ENCODE assay signal across 8 cellular contexts in the genomic region with DNA sequence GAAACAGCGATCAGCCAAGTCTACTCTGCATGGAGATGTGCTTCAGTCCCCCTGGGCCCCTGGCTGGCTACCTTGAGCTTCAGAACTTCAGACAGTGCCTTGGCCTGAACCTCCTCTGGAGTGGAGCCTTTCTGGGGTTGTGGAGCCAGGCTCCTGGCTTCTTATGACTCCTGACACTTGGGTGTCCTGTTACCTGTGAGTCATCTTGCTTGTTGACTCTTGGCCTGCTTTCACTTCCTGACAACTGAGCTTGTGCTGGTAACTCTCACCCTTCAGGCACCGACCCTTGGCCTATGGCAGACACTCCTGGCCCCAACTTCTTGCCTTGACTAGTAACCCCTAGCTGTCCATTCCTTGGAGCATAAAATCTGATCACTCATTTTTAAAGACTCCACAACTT. TPM values are rescaled to one million over a fixed set of nuclear protein-coding genes. Genes with fewer than 3 reads are reported as not detected.
DNase-seq lines count a peak whose midpoint lies in the region; ATAC-seq and TF ChIP-seq lines count a peak whose summit lies in the region.

No MANE protein-coding gene starts in this region.

- intact Hi-C loops in naive thymus-derived CD4-positive, alpha-beta T cell (cut with micrococcal nuclease), result no loop called here
- intact Hi-C loops in Right ventricle myocardium inferior (cut with DNase I), result no loop called here

- peaks cover 37% of the 10 kb centered on the region for H3K4me1 ChIP-seq in ACC112 (ENCODE audit: control insufficient read depth, insufficient read depth, low read length, unreplicated experiment)
- H3K4me1 ChIP-seq in naive thymus-derived CD4-positive, alpha-beta T cell (ENCODE audit: control insufficient read depth in 2 of 2, insufficient read depth in 2 of 2, low read length in 2 of 2), result no peaks in the 10 kb centered on the region

- H3K79me2 ChIP-seq in ACC112 (ENCODE audit: control insufficient read depth, insufficient read depth, low read length, unreplicated experiment), result no peaks in the 10 kb centered on the region

- H3K4me3 Mint-ChIP-seq in naive thymus-derived CD4-positive, alpha-beta T cell, result no peak overlapping the region

- no peaks in the 10 kb centered on the region for H3K4me1 Mint-ChIP-seq in naive thymus-derived CD4-positive, alpha-beta T cell

- H3K36me3 Mint-ChIP-seq in naive thymus-derived CD4-positive, alpha-beta T cell, result no peaks in the 10 kb centered on the region

- ATAC-seq in GM19043 (IDR thresholded peaks at IDR 0.05; ENCODE audit: low read depth, unreplicated experiment) (peak; percentile 83), HG03097 (IDR thresholded peaks at IDR 0.05; ENCODE audit: low FRiP score, unreplicated experiment) (peak; percentile 83), Right ventricle myocardium inferior (no peak)
- ATAC-seq in naive thymus-derived CD4-positive, alpha-beta T cell, result no peak

- H3K27ac Mint-ChIP-seq in naive thymus-derived CD4-positive, alpha-beta T cell, result no peak overlapping the region

- H2AFZ ChIP-seq in ACC112 (ENCODE audit: low read length, unreplicated experiment), result no peak overlapping the region

- no peak for TF ChIP-seq CTCF in RWPE1 (conservative IDR thresholded peaks at IDR 0.05; ENCODE audit: low read depth)
- TF ChIP-seq CTCF in kidney epithelial cell (IDR thresholded peaks at IDR 0.05; ENCODE audit: insufficient read depth, low read length, poor library complexity, severe bottlenecking), result no peak

- peak; percentile 76 for DNase-seq in RWPE1 (ENCODE audit: low spot score)
- DNase-seq in kidney epithelial cell (ENCODE audit: low read depth), result peak; percentile 47
- DNase-seq in HUDEP-2 (lab: John Stamatoyannopoulos, UW; ENCODE audit: unreplicated experiment in 76 of 76), result no peak
- DNase-seq in naive thymus-derived CD4-positive, alpha-beta T cell, result no peak
- no peak for DNase-seq in Right ventricle myocardium inferior (ENCODE audit: missing footprints)

- no peaks in the 10 kb centered on the region for H3K36me3 ChIP-seq in ACC112 (ENCODE audit: insufficient read depth, low read length)
- no peaks in the 10 kb centered on the region for H3K36me3 ChIP-seq in kidney epithelial cell (ENCODE audit: control insufficient read depth, insufficient read depth, low read length)
- H3K36me3 ChIP-seq in naive thymus-derived CD4-positive, alpha-beta T cell (ENCODE audit: control insufficient read depth in 2 of 3, insufficient read depth in 3 of 3, low read length in 3 of 3), result no peaks in the 10 kb centered on the region

- POLR2A ChIA-PET in RWPE1 (lab: Yijun Ruan, JAX; ENCODE audit: low non-redundant PET), result no interaction called here
- POLR2A ChIA-PET in naive thymus-derived CD4-positive, alpha-beta T cell (lab: Charles Lee), result interaction anchor here (1.0 kb wide), 1 partner anchor 11 kb away, joined by 7 read pairs; no protein-coding TSS in a partner anchor

- peaks cover 0 to 7% (median 0%) of the 10 kb centered on the region in 11 donors for H3K9me3 Mint-ChIP-seq in naive thymus-derived CD4-positive, alpha-beta T cell

- H3K4me3 ChIP-seq in ACC112 (ENCODE audit: low read depth, low read length) (peak overlapping the region; percentile 46; the same call in 1 of the 2 replicates), kidney epithelial cell (ENCODE audit: low read depth, low read length) (no peak overlapping the region)
- no peak overlapping the region for H3K4me3 ChIP-seq in naive thymus-derived CD4-positive, alpha-beta T cell (ENCODE audit: low read length)

- CTCF ChIA-PET in RWPE1 (lab: Yijun Ruan, JAX), result interaction anchor here (1.5 kb wide), 1 partner anchor 15 kb away, joined by 3 read pairs; no protein-coding TSS in a partner anchor
- CTCF ChIA-PET in naive thymus-derived CD4-positive, alpha-beta T cell (lab: Charles Lee), result no interaction called here

- H3K27me3 Mint-ChIP-seq in naive thymus-derived CD4-positive, alpha-beta T cell, result peaks cover 0 to 7% (median 3%) of the 10 kb centered on the region in 5 donors

- no peaks in the 10 kb centered on the region for H3K27me3 ChIP-seq in ACC112 (ENCODE audit: insufficient read depth, low read length)
- no peaks in the 10 kb centered on the region for H3K27me3 ChIP-seq in kidney epithelial cell (ENCODE audit: control insufficient read depth, insufficient read depth, low read length)
- no peaks in the 10 kb centered on the region for H3K27me3 ChIP-seq in naive thymus-derived CD4-positive, alpha-beta T cell (ENCODE audit: control insufficient read depth in 2 of 2, insufficient read depth in 2 of 2, low read length in 2 of 2)

- peak overlapping the region; percentile 74 for H3K27ac ChIP-seq in ACC112 (ENCODE audit: low read depth, low read length)
- peak overlapping the region; percentile 56 for H3K27ac ChIP-seq in RWPE1
- H3K27ac ChIP-seq in naive thymus-derived CD4-positive, alpha-beta T cell (ENCODE audit: low read depth, low read length), result no peak overlapping the region

- no peaks in the 10 kb centered on the region for H3K9me3 ChIP-seq in naive thymus-derived CD4-positive, alpha-beta T cell (ENCODE audit: control insufficient read depth in 2 of 3, low read length in 3 of 3)

RNA-seq across cellular contexts. Expression of a gene that starts 46.5 kb away (rescaled TPM):
- total RNA-seq in kidney epithelial cell (not detected in 2 replicates), Right ventricle myocardium inferior (21.6 TPM)
- total RNA-seq in naive thymus-derived CD4-positive, alpha-beta T cell, result not detected
- not detected for polyA plus RNA-seq in naive thymus-derived CD4-positive, alpha-beta T cell

RNA-seq across cellular contexts. Expression of a gene that starts 52.1 kb away (rescaled TPM):
- total RNA-seq in kidney epithelial cell (33.0 and 40.8 TPM in 2 replicates), Right ventricle myocardium inferior (36.0 TPM)
- total RNA-seq in naive thymus-derived CD4-positive, alpha-beta T cell, result 10 to 100 TPM; 11.2 to 21.9 (median 14.0) TPM
- 1 to 10 TPM; 1.7 to 2.9 TPM for polyA plus RNA-seq in naive thymus-derived CD4-positive, alpha-beta T cell

Comparison
In these comparisons a context has a peak if more than half of its experiments do, and no peak if none do; other contexts are left out.
1. ATAC-seq: peak in GM19043 (single experiment) and HG03097 (single experiment); none in naive thymus-derived CD4-positive, alpha-beta T cell (single experiment) and Right ventricle myocardium inferior (single experiment).
2. DNase-seq: peak in RWPE1 (single experiment) and kidney epithelial cell (single experiment); none in HUDEP-2 (0 of 76), naive thymus-derived CD4-positive, alpha-beta T cell (0 of 9) and Right ventricle myocardium inferior (single experiment).
3. RNA of a gene that starts 46.5 kb away (total RNA-seq): 21.6 TPM in Right ventricle myocardium inferior (single experiment); not detected in kidney epithelial cell and not detected in naive thymus-derived CD4-positive, alpha-beta T cell; every median in the first group is over 10 times any median in the second.